Comparison of ENCODE assay signal across 21 cellular contexts in genomic region chrX:117982702-117983392, GRCh38.
"Had no signal": no experiment of that assay in that cellular context is flagged by ENCODE, and none has a peak within 500 bp of the region (broad histone marks: within the 10 kb centered on the region; RNA-seq: fewer than 3 reads in every experiment).

No MANE protein-coding gene starts in this region.

- H3K4me3 ChIP-seq: dorsolateral prefrontal cortex, heart left ventricle, left ventricle myocardium inferior, lower lobe of right lung, ovary, psoas muscle, sigmoid colon, stomach, tibial artery had no signal

- H3K36me3 ChIP-seq: heart left ventricle, left ventricle myocardium inferior, lower lobe of right lung, ovary, sigmoid colon, stomach, tibial artery had no signal

- H3K36me3 Mint-ChIP-seq: naive thymus-derived CD8-positive, alpha-beta T cell; stimulated activated effector memory CD8-positive, alpha-beta T cell treated with anti-CD3 and anti-CD28 coated beads, Interleukin-12 subunit alpha, Interleukin-12 subunit beta, amount 100 ng/mL, for 72 hours; type B pancreatic cell had no signal

- H3K4me1 ChIP-seq: lower lobe of right lung, psoas muscle, sigmoid colon, stomach, tibial artery had no signal

- DNase-seq: dorsolateral prefrontal cortex; effector CD4-positive, alpha-beta T cell; heart left ventricle; hippocampal formation; left cardiac atrium; left ventricle myocardium inferior; lower lobe of right lung; naive thymus-derived CD8-positive, alpha-beta T cell; occipital lobe; ovary; posterior cingulate gyrus; psoas muscle; right cardiac atrium; sigmoid colon; stimulated activated CD4-positive, alpha-beta T cell treated with anti-CD3 and anti-CD28 coated beads, Interleukin-2, amount 100 ng/mL, for 24 hours; stimulated activated CD4-positive, alpha-beta T cell treated with anti-CD3 and anti-CD28 coated beads, Interleukin-4, amount 100 ng/mL, for 24 hours; stimulated activated naive CD4-positive, alpha-beta T cell treated with Interleukin-2 at 50 U/mL for 16 hours; stomach; tibial artery had no signal

- H3K27ac ChIP-seq: dorsolateral prefrontal cortex, heart left ventricle, left ventricle myocardium inferior, lower lobe of right lung, ovary, psoas muscle, sigmoid colon, stomach, tibial artery had no signal

- H3K4me1 Mint-ChIP-seq: naive thymus-derived CD8-positive, alpha-beta T cell; stimulated activated effector memory CD8-positive, alpha-beta T cell treated with anti-CD3 and anti-CD28 coated beads, Interleukin-12 subunit alpha, Interleukin-12 subunit beta, amount 100 ng/mL, for 72 hours had no signal

- H3K27me3 Mint-ChIP-seq: type B pancreatic cell had no signal

- H3K4me3 Mint-ChIP-seq: naive thymus-derived CD8-positive, alpha-beta T cell; stimulated activated effector memory CD8-positive, alpha-beta T cell treated with anti-CD3 and anti-CD28 coated beads, Interleukin-12 subunit alpha, Interleukin-12 subunit beta, amount 100 ng/mL, for 72 hours; type B pancreatic cell had no signal

- H3K9me3 ChIP-seq: heart left ventricle, left ventricle myocardium inferior, lower lobe of right lung, ovary, psoas muscle, sigmoid colon, stomach, tibial artery had no signal

- H3K9me3 Mint-ChIP-seq: naive thymus-derived CD8-positive, alpha-beta T cell; type B pancreatic cell had no signal

- H3K27me3 ChIP-seq: heart left ventricle, ovary, sigmoid colon, stomach, tibial artery had no signal

- H3K27ac Mint-ChIP-seq: naive thymus-derived CD8-positive, alpha-beta T cell; stimulated activated effector memory CD8-positive, alpha-beta T cell treated with anti-CD3 and anti-CD28 coated beads, Interleukin-12 subunit alpha, Interleukin-12 subunit beta, amount 100 ng/mL, for 72 hours; type B pancreatic cell had no signal
